25 cellular contexts compared by ENCODE assay signal in genomic region chr21:38468989-38469388, GRCh38. TPM values are rescaled to one million over a fixed set of nuclear protein-coding genes. Genes with fewer than 3 reads are reported as not detected.
DNase-seq lines count a peak whose midpoint lies in the region; FAIRE-seq and TF ChIP-seq lines count a peak whose summit lies in the region.
"Had no signal": no experiment of that assay in that cellular context is flagged by ENCODE, and none has a peak within 500 bp of the region (broad histone marks: within the 10 kb centered on the region; RNA-seq: fewer than 3 reads in every experiment).

No MANE protein-coding gene starts in this region.

- FAIRE-seq in bronchial epithelial cell (lab: Jason Lieb, UNC): no peak
- no peak for FAIRE-seq in small intestine (lab: Jason Lieb, UNC)
- FAIRE-seq: G401.6, keratinocyte had no signal

- H3K4me1 ChIP-seq in small intestine (ENCODE audit: control insufficient read depth in 2 of 2, insufficient read depth in 1 of 2, low read depth in 1 of 2, low read length in 1 of 2) (no peaks in the 10 kb centered on the region), prostate gland (replicated peaks) (no peaks in the 10 kb centered on the region)
- H3K4me1 ChIP-seq: sigmoid colon, uterus had no signal

- no peak for TF ChIP-seq POLR2A in prostate gland (IDR thresholded peaks at IDR 0.05)

- in situ Hi-C loops in GM13977 (cut with MboI; ENCODE audit: low pct_unique_long_range_greater_than_20kb, low sequenced_read_pairs, unreplicated experiment): no loop called here

- H3K27ac ChIP-seq in small intestine (ENCODE audit: low read depth in 1 of 2, low read length in 1 of 2) (no peak overlapping the region), prostate gland (no peak overlapping the region)
- H3K27ac ChIP-seq: foreskin keratinocyte, ovary, sigmoid colon, suprapubic skin, uterus had no signal

- H3K27me3 ChIP-seq in bronchial epithelial cell (ENCODE audit: control insufficient read depth, insufficient read depth, low read length) (no peaks in the 10 kb centered on the region), small intestine (ENCODE audit: control insufficient read depth in 2 of 2, insufficient read depth in 2 of 2, low read length in 2 of 2) (no peaks in the 10 kb centered on the region), prostate gland (replicated peaks; ENCODE audit: insufficient read depth) (no peaks in the 10 kb centered on the region)
- H3K27me3 ChIP-seq: foreskin keratinocyte, ovary, suprapubic skin, uterus had no signal

- H3K36me3 ChIP-seq in bronchial epithelial cell (ENCODE audit: control insufficient read depth, insufficient read depth, low read length) (no peaks in the 10 kb centered on the region), small intestine (ENCODE audit: control insufficient read depth in 2 of 2, insufficient read depth in 2 of 2, low read length in 2 of 2) (no peaks in the 10 kb centered on the region), prostate gland (no peaks in the 10 kb centered on the region)
- H3K36me3 ChIP-seq: ovary, sigmoid colon, suprapubic skin, uterus had no signal

- no peak overlapping the region for H3K4me3 ChIP-seq in bronchial epithelial cell (ENCODE audit: low read depth, low read length)
- no peak overlapping the region for H3K4me3 ChIP-seq in small intestine (ENCODE audit: low read depth in 1 of 2, low read length in 2 of 2)
- no peak overlapping the region for H3K4me3 ChIP-seq in prostate gland
- H3K4me3 ChIP-seq: ovary, sigmoid colon, suprapubic skin, uterus had no signal

- DNase-seq in NCI-H82 (lab: John Stamatoyannopoulos, UW) (peak; percentile 3), NCI-H82 treated with DMSO at 0.1 percent for 48 hours (lab: John Stamatoyannopoulos, UW; ENCODE audit: unreplicated experiment) (no peak), M059J (ENCODE audit: low read depth) (peak; percentile 65), bronchial epithelial cell (ENCODE audit: low read depth) (peak; percentile 88), small intestine (peak; percentile 9), prostate gland (ENCODE audit: low spot score) (no peak), superior temporal gyrus (ENCODE audit: extremely low spot score) (no peak), GM13977 (ENCODE audit: low spot score) (no peak)
- DNase-seq: activated gamma-delta T cell; C1 segment of cervical spinal cord; cortex of kidney; hypothalamus; Kasumi-1; naive thymus-derived CD4-positive, alpha-beta T cell; NCI-H1105; NCI-H774; ovary; sigmoid colon; uterus had no signal

- H3K9me3 ChIP-seq in small intestine (ENCODE audit: control insufficient read depth, low read depth) (no peaks in the 10 kb centered on the region), prostate gland (no peaks in the 10 kb centered on the region)
- H3K9me3 ChIP-seq: ovary, sigmoid colon, suprapubic skin, uterus had no signal

- WGBS in small intestine, 3 donors: 15 to 52% (median 42%) methylated on average over 4 of the region's 4 CpGs
- 64% methylated on average over 4 of the region's 4 CpGs for WGBS in prostate gland

- intact Hi-C loops in prostate gland (cut with DNase I): no loop called here

- no peak for TF ChIP-seq CTCF in bronchial epithelial cell (IDR thresholded peaks at IDR 0.05; ENCODE audit: insufficient read depth, low read length, severe bottlenecking)
- no peak for TF ChIP-seq CTCF in prostate gland (IDR thresholded peaks at IDR 0.05)
- no peak for TF ChIP-seq CTCF in GM13977 (IDR thresholded peaks at IDR 0.05; ENCODE audit: extremely low read depth, insufficient read depth, missing control alignments)

RNA-seq across cellular contexts. Expression of gene ERG, which starts 29.3 kb away (rescaled TPM):
- total RNA-seq in M059J (2014; rRNA removed; shearing (Covaris generic)): 0.10 TPM in 1 of 2 replicates, not detected in the other
- under 0.01 TPM in 1 of 2 replicates, not detected in the other for total RNA-seq in bronchial epithelial cell
- polyA plus RNA-seq in small intestine: 10 to 100 TPM in 1 of 3 donors, 1 to 10 TPM in 1, under 1 TPM in 1; 0.22 to 10.8 (median 2.4) TPM
- total RNA-seq in prostate gland: 10 to 100 TPM in 1 of 2 donors, 1 to 10 TPM in 1; 2.6 to 11.2 TPM
- total RNA-seq: A673, SK-MEL-5 had no signal
- polyA plus RNA-seq: naive thymus-derived CD4-positive, alpha-beta T cell had no signal

Comparison
In these comparisons a context has a peak if more than half of its experiments do, and no peak if none do; other contexts are left out.
1. DNase-seq: peak in NCI-H82 (single experiment), M059J (single experiment), bronchial epithelial cell (single experiment) and small intestine (single experiment); none in NCI-H82 treated with DMSO at 0.1 percent for 48 hours (single experiment), prostate gland (single experiment), superior temporal gyrus (single experiment) and GM13977 (single experiment).